12 cellular contexts compared by ENCODE assay signal in genomic region chr5:64667068-64667467, GRCh38. TPM values are rescaled to one million over a fixed set of nuclear protein-coding genes. Genes with fewer than 3 reads are reported as not detected.
"Had no signal": no experiment of that assay in that cellular context is flagged by ENCODE, and none has a peak within 500 bp of the region (broad histone marks: within the 10 kb centered on the region; RNA-seq: fewer than 3 reads in every experiment).

No MANE protein-coding gene starts in this region.

- H3K36me3 ChIP-seq: HAP-1 had no signal

- H3K9ac ChIP-seq: GM23248 had no signal

- ATAC-seq: GM23338, HCT116 had no signal

- H3K4me1 ChIP-seq: HAP-1 had no signal

- FAIRE-seq: H1, H54 had no signal

- H3K27ac ChIP-seq: GM23248 had no signal

- H3K9me3 ChIP-seq: HAP-1 had no signal

- H3K4me2 ChIP-seq: GM23338 had no signal

- H3K4me3 ChIP-seq: GM23248, GM23338, HAP-1 had no signal

- DNase-seq: GM23248, GOT3, H7, H9, HCEC 1CT, HFFc6 had no signal

- H2AFZ ChIP-seq: GM23248 had no signal

RNA-seq across cellular contexts. Expression of gene SHISAL2B, which starts 23.2 kb away (rescaled TPM):
- total RNA-seq: GM23248, H4, HFFc6 had no signal
- polyA plus RNA-seq: GM23248 had no signal
